9 cellular contexts compared by ENCODE assay signal in genomic region chr7:23472974-23473847, GRCh38. TPM values are rescaled to one million over a fixed set of nuclear protein-coding genes. Genes with fewer than 3 reads are reported as not detected.
DNase-seq lines count a peak whose midpoint lies in the region; ATAC-seq and TF ChIP-seq lines count a peak whose summit lies in the region.
"Had no signal": no experiment of that assay in that cellular context is flagged by ENCODE, and none has a peak within 500 bp of the region (broad histone marks: within the 10 kb centered on the region; RNA-seq: fewer than 3 reads in every experiment).

No MANE protein-coding gene starts in this region.

- H3K27me3 Mint-ChIP-seq in activated CD4-positive, alpha-beta memory T cell treated with anti-CD3 and anti-CD28 coated beads, Interleukin-2, amount 10 ng/mL, durations not matched to agents 7 days and 5 days = peaks cover 66% of the 10 kb centered on the region

- peak overlapping the region; percentile 71 for H3K4me3 ChIP-seq in mesendoderm (ENCODE audit: low read length)

- H3K79me2 ChIP-seq in mesendoderm (ENCODE audit: control insufficient read depth, insufficient read depth, low read length) = peaks cover 29% of the 10 kb centered on the region

- no peaks in the 10 kb centered on the region for H3K36me3 ChIP-seq in mesendoderm (ENCODE audit: control insufficient read depth, insufficient read depth, low read length)

- no peaks in the 10 kb centered on the region for H3K9me3 Mint-ChIP-seq in activated CD4-positive, alpha-beta memory T cell treated with anti-CD3 and anti-CD28 coated beads, Interleukin-2, amount 10 ng/mL, durations not matched to agents 7 days and 5 days

- CTCF ChIA-PET in activated CD4-positive, alpha-beta memory T cell treated with anti-CD3 and anti-CD28 coated beads, Interleukin-2, amount 10 ng/mL, durations not matched to agents 7 days and 5 days (lab: Charles Lee) = interaction anchor here (0.9 to 1.7 kb wide), 6 partner anchors 9 to 201 kb away, joined by 3 to 7 read pairs (median 3); no protein-coding TSS in a partner anchor

- H3K27ac ChIP-seq in mesendoderm (ENCODE audit: low read depth, low read length) = peak overlapping the region; percentile 100
- no peak overlapping the region for H3K27ac ChIP-seq in substantia nigra (ENCODE audit: low read depth, low read length, poor library complexity, severe bottlenecking)

- peak overlapping the region; percentile 99 for H3K18ac ChIP-seq in mesendoderm (ENCODE audit: low read length)

- H4K8ac ChIP-seq in mesendoderm (ENCODE audit: low read depth, low read length) = peak overlapping the region; percentile 3

- H2BK15ac ChIP-seq in mesendoderm (replicated peaks; ENCODE audit: low read depth) = no peak overlapping the region

- H3K36me3 Mint-ChIP-seq in activated CD4-positive, alpha-beta memory T cell treated with anti-CD3 and anti-CD28 coated beads, Interleukin-2, amount 10 ng/mL, durations not matched to agents 7 days and 5 days (ENCODE audit: low read depth) = peaks cover 4% of the 10 kb centered on the region

- peak overlapping the region; percentile 43 for H3K4me3 Mint-ChIP-seq in activated CD4-positive, alpha-beta memory T cell treated with anti-CD3 and anti-CD28 coated beads, Interleukin-2, amount 10 ng/mL, durations not matched to agents 7 days and 5 days

- TF ChIP-seq CTCF in GM20000 (IDR thresholded peaks at IDR 0.05; ENCODE audit: extremely low read depth, missing control alignments) = no peak

- no peak for ATAC-seq in GM18519 (IDR thresholded peaks at IDR 0.05; ENCODE audit: low FRiP score, unreplicated experiment)

- no CpG with 5 or more reads among the region's 16 CpGs for WGBS in mesendoderm (ENCODE audit: extremely low coverage, insufficient coverage, low lambda C conversion rate)

- H3K27me3 ChIP-seq in mesendoderm (ENCODE audit: insufficient read depth, low read length, poor library complexity) = no peaks in the 10 kb centered on the region

- H3K4me1 ChIP-seq in mesendoderm (ENCODE audit: control insufficient read depth, low read depth, low read length) = peaks cover 2% of the 10 kb centered on the region

- peak overlapping the region; percentile 87 for H2BK5ac ChIP-seq in mesendoderm (ENCODE audit: low read length)

- peak overlapping the region; percentile 99 for H3K56ac ChIP-seq in mesendoderm (ENCODE audit: low read length)

- no peak overlapping the region for H3K27ac Mint-ChIP-seq in activated CD4-positive, alpha-beta memory T cell treated with anti-CD3 and anti-CD28 coated beads, Interleukin-2, amount 10 ng/mL, durations not matched to agents 7 days and 5 days

- peak overlapping the region; percentile 97 for H3K4ac ChIP-seq in mesendoderm (ENCODE audit: low read depth, low read length)

- peak overlapping the region; percentile 89 for H3K4me2 ChIP-seq in mesendoderm (ENCODE audit: low read length)

- peak; percentile 69 for DNase-seq in DMS153 treated with DMSO at 0.1 percent for 48 hours (lab: John Stamatoyannopoulos, UW; ENCODE audit: unreplicated experiment)
- peak; percentile 65 for DNase-seq in Kasumi-1 (lab: John Stamatoyannopoulos, UW)
- no peak for DNase-seq in activated CD4-positive, alpha-beta memory T cell treated with anti-CD3 and anti-CD28 coated beads, Interleukin-2, amount 10 ng/mL, durations not matched to agents 7 days and 5 days
- no peak for DNase-seq in mesendoderm
- no peak for DNase-seq in AG08396 (ENCODE audit: low spot score)
- DNase-seq in substantia nigra (lab: John Stamatoyannopoulos, UW) = no peak
- no peak for DNase-seq in GM20000 (ENCODE audit: low spot score)

- peak overlapping the region; percentile 98 for H3K9ac ChIP-seq in mesendoderm (ENCODE audit: low read length)

- peak overlapping the region; percentile 81 for H2AK5ac ChIP-seq in mesendoderm (ENCODE audit: low read length)

- H3K4me1 Mint-ChIP-seq in activated CD4-positive, alpha-beta memory T cell treated with anti-CD3 and anti-CD28 coated beads, Interleukin-2, amount 10 ng/mL, durations not matched to agents 7 days and 5 days = peaks cover 38% of the 10 kb centered on the region

- POLR2A ChIA-PET in activated CD4-positive, alpha-beta memory T cell treated with anti-CD3 and anti-CD28 coated beads, Interleukin-2, amount 10 ng/mL, durations not matched to agents 7 days and 5 days (lab: Charles Lee) = interaction anchor here (0.6 to 2.4 kb wide), 7 partner anchors 10 to 1652 kb away, joined by 3 to 9 read pairs (median 7); partner anchors contain the start of genes CYCS and MALSU1

- H2BK120ac ChIP-seq in mesendoderm (ENCODE audit: low read depth, low read length) = peak overlapping the region; percentile 35

- H3K23ac ChIP-seq in mesendoderm (ENCODE audit: low read length) = peak overlapping the region; percentile 97

- peaks cover 2% of the 10 kb centered on the region for H3K79me1 ChIP-seq in mesendoderm (ENCODE audit: low read length)

- H4K5ac ChIP-seq in mesendoderm (ENCODE audit: low read length) = no peak overlapping the region

RNA-seq across cellular contexts. Expression of gene IGF2BP3, which starts 2.9 kb away (rescaled TPM):
- under 1 TPM; 0.48 to 0.68 TPM for total RNA-seq in activated CD4-positive, alpha-beta memory T cell treated with anti-CD3 and anti-CD28 coated beads, Interleukin-2, amount 10 ng/mL, durations not matched to agents 7 days and 5 days
- polyA plus RNA-seq in mesendoderm (2013, experiment 1 of 2) = 53.9 TPM
- polyA plus RNA-seq in mesendoderm (2013, experiment 2 of 2) = 54.3 TPM

RNA-seq across cellular contexts. Expression of gene TRA2A, which starts 58.6 kb away (rescaled TPM):
- 100 to 1,000 TPM in 1 of 2 experiments, 10 to 100 TPM in 1; 98.1 to 104 TPM for total RNA-seq in activated CD4-positive, alpha-beta memory T cell treated with anti-CD3 and anti-CD28 coated beads, Interleukin-2, amount 10 ng/mL, durations not matched to agents 7 days and 5 days
- polyA plus RNA-seq in mesendoderm (2013, experiment 1 of 2) = 100 TPM
- polyA plus RNA-seq in mesendoderm (2013, experiment 2 of 2) = 100.0 TPM
- total RNA-seq: SK-MEL-5 had no signal

Comparison
In these comparisons a context has a peak if more than half of its experiments do, and no peak if none do; other contexts are left out.
1. DNase-seq: peak in DMS153 treated with DMSO at 0.1 percent for 48 hours (single experiment) and Kasumi-1 (2 of 2); none in activated CD4-positive, alpha-beta memory T cell treated with anti-CD3 and anti-CD28 coated beads, Interleukin-2, amount 10 ng/mL, durations not matched to agents 7 days and 5 days (single experiment), mesendoderm (single experiment), AG08396 (single experiment), substantia nigra (0 of 49) and GM20000 (single experiment).